1 cellular context compared by ENCODE assay signal in the genomic region with DNA sequence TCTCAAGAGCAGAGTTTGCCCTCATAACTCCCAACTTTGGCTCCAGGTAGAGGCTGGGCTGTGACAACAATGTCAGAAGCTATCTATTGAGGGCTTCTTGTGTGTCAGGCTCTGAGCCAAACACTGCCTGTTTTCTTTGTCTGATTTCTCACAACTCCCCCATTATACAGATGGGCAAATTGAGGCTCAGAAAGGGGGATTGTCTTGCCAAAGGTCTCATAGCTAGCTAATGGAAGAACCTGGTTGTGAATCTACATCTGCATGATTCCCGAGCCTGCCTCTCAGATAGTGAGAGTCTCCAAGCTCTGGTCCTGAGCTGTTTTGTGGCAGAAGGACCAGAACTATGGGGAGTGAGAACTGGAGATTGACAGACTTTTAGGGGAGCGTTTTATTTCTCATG.
TF ChIP-seq lines count a peak whose summit lies in the region.

No MANE protein-coding gene starts in this region.

TF ChIP-seq in endothelial cell of umbilical vein, 7 proteins besides CTCF, POLR2A, EP300 and RAD21 (continued from another document):
- TF ChIP-seq MYC (IDR thresholded peaks at IDR 0.05; ENCODE audit: low read depth, low read length) (no peak), POLR2AphosphoS5 (IDR thresholded peaks at IDR 0.05; ENCODE audit: insufficient read depth, low read depth, low read length) (no peak), GATA2 (IDR thresholded peaks at IDR 0.05; ENCODE audit: insufficient read depth, insufficient read length, low read depth, low read length) (no peak), FOS (IDR thresholded peaks at IDR 0.05; ENCODE audit: borderline replicate concordance, insufficient read depth, low read length) (no peak), EZH2 (IDR thresholded peaks at IDR 0.05; ENCODE audit: borderline replicate concordance, low read depth, low read length, severe bottlenecking) (no peak)
- TF ChIP-seq, protein P1, sequence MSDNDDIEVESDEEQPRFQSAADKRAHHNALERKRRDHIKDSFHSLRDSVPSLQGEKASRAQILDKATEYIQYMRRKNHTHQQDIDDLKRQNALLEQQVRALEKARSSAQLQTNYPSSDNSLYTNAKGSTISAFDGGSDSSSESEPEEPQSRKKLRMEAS (IDR thresholded peaks at IDR 0.05; ENCODE audit: insufficient read depth, insufficient read length) = no peak
TF ChIP-seq in endothelial cell of umbilical vein: peak in this region for 0.
